16 cellular contexts compared by ENCODE assay signal in genomic region chr5:103800728-103801127, GRCh38.
DNase-seq lines count a peak whose midpoint lies in the region; ATAC-seq and TF ChIP-seq lines count a peak whose summit lies in the region.
"Had no signal": no experiment of that assay in that cellular context is flagged by ENCODE, and none has a peak within 500 bp of the region (broad histone marks: within the 10 kb centered on the region; RNA-seq: fewer than 3 reads in every experiment).

No MANE protein-coding gene starts in this region.

- peaks cover 0 to 5% of the 10 kb centered on the region in 2 donors for H3K4me1 ChIP-seq in breast epithelium
- no peaks in the 10 kb centered on the region for H3K4me1 ChIP-seq in HAP-1

- no peak for TF ChIP-seq POLR2A in breast epithelium (IDR thresholded peaks at IDR 0.05)

- no peaks in the 10 kb centered on the region for H3K27me3 ChIP-seq in breast epithelium
- no peaks in the 10 kb centered on the region for H3K27me3 ChIP-seq in WERI-Rb-1 (ENCODE audit: insufficient read depth, low read depth, severe bottlenecking)
- no peaks in the 10 kb centered on the region for H3K27me3 ChIP-seq in HAP-1 (ENCODE audit: low read depth)

- in situ Hi-C loops in HAP-1 (cut with MboI; ENCODE audit: low sequenced_read_pairs) = no loop called here

- no peaks in the 10 kb centered on the region for H3K36me3 ChIP-seq in breast epithelium
- no peaks in the 10 kb centered on the region for H3K36me3 ChIP-seq in WERI-Rb-1
- H3K36me3 ChIP-seq in HAP-1 (replicated peaks) = no peaks in the 10 kb centered on the region

- ATAC-seq in HG03280 (IDR thresholded peaks at IDR 0.05; ENCODE audit: unreplicated experiment) = no peak
- ATAC-seq: K562; naive thymus-derived CD8-positive, alpha-beta T cell; T-cell had no signal

- H3K9me3 ChIP-seq in breast epithelium = no peaks in the 10 kb centered on the region
- no peaks in the 10 kb centered on the region for H3K9me3 ChIP-seq in WERI-Rb-1 (ENCODE audit: severe bottlenecking)
- no peaks in the 10 kb centered on the region for H3K9me3 ChIP-seq in HAP-1

- TF ChIP-seq CTCF in breast epithelium (IDR thresholded peaks at IDR 0.05) (no peak), WERI-Rb-1 (IDR thresholded peaks at IDR 0.05; ENCODE audit: low read depth, low read length) (no peak)

- H3K4me3 ChIP-seq in breast epithelium (no peak overlapping the region), WERI-Rb-1 (ENCODE audit: low read depth, low read length) (no peak overlapping the region), HAP-1 (no peak overlapping the region)
- H3K4me3 ChIP-seq: K562 had no signal

- DNase-seq in EH (ENCODE audit: low read depth) (peak; percentile 16), NCI-H1105 (lab: John Stamatoyannopoulos, UW) (peak; percentile 30), breast epithelium (ENCODE audit: low spot score in 2 of 2) (no peak), left kidney (ENCODE audit: low read depth, low spot score) (peak; percentile 2), NCI-H510A treated with DMSO at 0.1 percent for 48 hours (lab: John Stamatoyannopoulos, UW) (no peak), WERI-Rb-1 (no peak), HAP-1 (ENCODE audit: low spot score in 2 of 2) (no peak)
- DNase-seq: activated gamma-delta T cell; aorta; erythroblast; naive thymus-derived CD8-positive, alpha-beta T cell; small intestine; stimulated activated CD4-positive, alpha-beta T cell treated with anti-CD3 and anti-CD28 coated beads, Interleukin-4, amount 100 ng/mL, for 24 hours; T-cell had no signal

- intact Hi-C loops in breast epithelium (cut with DNase I; ENCODE audit: low total_unique reads) = no loop called here

- H3K27ac ChIP-seq in breast epithelium (peak overlapping the region; percentile 29 to 38), WERI-Rb-1 (no peak overlapping the region)

Comparison
In these comparisons a context has a peak if more than half of its experiments do, and no peak if none do; other contexts are left out.
1. DNase-seq: peak in EH (single experiment), NCI-H1105 (single experiment) and left kidney (single experiment); none in breast epithelium (0 of 2), NCI-H510A treated with DMSO at 0.1 percent for 48 hours (single experiment), WERI-Rb-1 (single experiment) and HAP-1 (0 of 2).